11 cellular contexts compared by ENCODE assay signal in the genomic region with DNA sequence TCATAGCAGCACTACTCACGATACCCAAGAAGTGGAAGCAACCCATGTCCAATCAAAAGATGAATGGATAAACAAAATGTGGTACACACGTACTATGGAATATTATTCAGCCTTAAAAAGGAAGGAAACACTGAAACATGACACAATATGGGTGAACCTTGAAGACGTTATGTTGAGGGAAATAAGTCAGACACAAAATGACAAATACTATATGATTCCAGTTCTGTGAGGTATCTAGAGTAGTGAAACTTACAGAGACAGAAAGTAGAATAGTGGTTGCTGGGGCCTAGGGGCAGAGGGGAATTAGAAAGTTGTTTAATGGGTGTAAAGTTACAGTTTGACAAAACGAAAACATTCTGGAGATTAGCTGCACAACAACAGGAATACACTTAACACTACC. TPM values are rescaled to one million over a fixed set of nuclear protein-coding genes. Genes with fewer than 3 reads are reported as not detected.
DNase-seq lines count a peak whose midpoint lies in the region; ATAC-seq and TF ChIP-seq lines count a peak whose summit lies in the region.
"Had no signal": no experiment of that assay in that cellular context is flagged by ENCODE, and none has a peak within 500 bp of the region (broad histone marks: within the 10 kb centered on the region; RNA-seq: fewer than 3 reads in every experiment).

No MANE protein-coding gene starts in this region.

- TF ChIP-seq CTCF in GM10248 (IDR thresholded peaks at IDR 0.05; ENCODE audit: control extremely low read depth, extremely low read depth, low read depth, missing control alignments) (no peak), ascending aorta (IDR thresholded peaks at IDR 0.05) (no peak)

- DNase-seq in GM10248 (ENCODE audit: extremely low spot score): peak; percentile 22
- no peak for DNase-seq in activated CD4-positive, alpha-beta memory T cell treated with anti-CD3 and anti-CD28 coated beads, Interleukin-2, amount 10 ng/mL, durations not matched to agents 7 days and 5 days
- DNase-seq in retina: no peak
- no peak for DNase-seq in ascending aorta (ENCODE audit: low spot score in 2 of 2)
- DNase-seq in stimulated activated CD8-positive, alpha-beta memory T cell treated with anti-CD3 and anti-CD28 coated beads, Interleukin-4, amount 100 ng/mL, for 48 hours: no peak
- DNase-seq in stimulated activated naive CD4-positive, alpha-beta T cell (lab: John Stamatoyannopoulos, UW): no peak
- DNase-seq: DMS53, NCI-H1436 treated with DMSO at 0.1 percent for 48 hours had no signal

- intact Hi-C loops in ascending aorta (cut with DNase I): no loop called here

- peaks cover 12% of the 10 kb centered on the region for H3K36me3 Mint-ChIP-seq in activated CD4-positive, alpha-beta memory T cell treated with anti-CD3 and anti-CD28 coated beads, Interleukin-2, amount 10 ng/mL, durations not matched to agents 7 days and 5 days (ENCODE audit: low read depth)

- H3K9me3 Mint-ChIP-seq in activated CD4-positive, alpha-beta memory T cell treated with anti-CD3 and anti-CD28 coated beads, Interleukin-2, amount 10 ng/mL, durations not matched to agents 7 days and 5 days: no peaks in the 10 kb centered on the region

- no peaks in the 10 kb centered on the region for H3K27me3 ChIP-seq in ascending aorta

- peaks cover 0 to 20% of the 10 kb centered on the region in 2 donors for H3K4me1 ChIP-seq in ascending aorta

- H3K4me3 Mint-ChIP-seq in activated CD4-positive, alpha-beta memory T cell treated with anti-CD3 and anti-CD28 coated beads, Interleukin-2, amount 10 ng/mL, durations not matched to agents 7 days and 5 days: no peak overlapping the region

- H3K4me1 Mint-ChIP-seq in activated CD4-positive, alpha-beta memory T cell treated with anti-CD3 and anti-CD28 coated beads, Interleukin-2, amount 10 ng/mL, durations not matched to agents 7 days and 5 days: peaks cover 22% of the 10 kb centered on the region

- H3K9me3 ChIP-seq in ascending aorta: no peaks in the 10 kb centered on the region

- H3K27ac ChIP-seq in ascending aorta: no peak overlapping the region

- ATAC-seq in GM19351 (IDR thresholded peaks at IDR 0.05; ENCODE audit: unreplicated experiment) (peak; percentile 96), HG02885 (IDR thresholded peaks at IDR 0.05; ENCODE audit: poor library complexity, unreplicated experiment) (peak; percentile 91)

- CTCF ChIA-PET in GM10248 (lab: Yijun Ruan, JAX): interaction anchor here (1.3 to 2.0 kb wide), 3 partner anchors 20 to 49 kb away, joined by 3 to 6 read pairs (median 4); no protein-coding TSS in a partner anchor
- CTCF ChIA-PET in activated CD4-positive, alpha-beta memory T cell treated with anti-CD3 and anti-CD28 coated beads, Interleukin-2, amount 10 ng/mL, durations not matched to agents 7 days and 5 days (lab: Charles Lee): interaction anchor here (1.1 kb wide), 1 partner anchor 280 kb away, joined by 3 read pairs; no protein-coding TSS in a partner anchor

- no peaks in the 10 kb centered on the region for H3K36me3 ChIP-seq in ascending aorta

- H3K4me3 ChIP-seq in ascending aorta: no peak overlapping the region
- H3K4me3 ChIP-seq: SK-N-MC had no signal

- H3K27me3 Mint-ChIP-seq in activated CD4-positive, alpha-beta memory T cell treated with anti-CD3 and anti-CD28 coated beads, Interleukin-2, amount 10 ng/mL, durations not matched to agents 7 days and 5 days: no peaks in the 10 kb centered on the region

- peak overlapping the region; percentile 1 for H3K27ac Mint-ChIP-seq in activated CD4-positive, alpha-beta memory T cell treated with anti-CD3 and anti-CD28 coated beads, Interleukin-2, amount 10 ng/mL, durations not matched to agents 7 days and 5 days

- POLR2A ChIA-PET in GM10248 (lab: Yijun Ruan, JAX): no interaction called here
- POLR2A ChIA-PET in activated CD4-positive, alpha-beta memory T cell treated with anti-CD3 and anti-CD28 coated beads, Interleukin-2, amount 10 ng/mL, durations not matched to agents 7 days and 5 days (lab: Charles Lee): no interaction called here

RNA-seq across cellular contexts. Expression of gene TLK1, which starts 24.7 kb away (rescaled TPM):
- total RNA-seq in activated CD4-positive, alpha-beta memory T cell treated with anti-CD3 and anti-CD28 coated beads, Interleukin-2, amount 10 ng/mL, durations not matched to agents 7 days and 5 days: 10 to 100 TPM; 74.9 to 79.5 TPM
- total RNA-seq in ascending aorta: 32.2 TPM
